In genomic region chr2:11949732-11950503, GRCh38 we compare ENCODE assay signal across 1 cellular context.
TF ChIP-seq lines count a peak whose summit lies in the region.

No MANE protein-coding gene starts in this region.

TF ChIP-seq in H1, 55 proteins besides CTCF, POLR2A, EP300 and RAD21:
- TF ChIP-seq HDAC6 (IDR thresholded peaks at IDR 0.05; ENCODE audit: low read depth, low read length) (no peak), SP2 (IDR thresholded peaks at IDR 0.05; ENCODE audit: low read length) (no peak)
